Comparison of ENCODE assay signal across 1 cellular context in the genomic region with DNA sequence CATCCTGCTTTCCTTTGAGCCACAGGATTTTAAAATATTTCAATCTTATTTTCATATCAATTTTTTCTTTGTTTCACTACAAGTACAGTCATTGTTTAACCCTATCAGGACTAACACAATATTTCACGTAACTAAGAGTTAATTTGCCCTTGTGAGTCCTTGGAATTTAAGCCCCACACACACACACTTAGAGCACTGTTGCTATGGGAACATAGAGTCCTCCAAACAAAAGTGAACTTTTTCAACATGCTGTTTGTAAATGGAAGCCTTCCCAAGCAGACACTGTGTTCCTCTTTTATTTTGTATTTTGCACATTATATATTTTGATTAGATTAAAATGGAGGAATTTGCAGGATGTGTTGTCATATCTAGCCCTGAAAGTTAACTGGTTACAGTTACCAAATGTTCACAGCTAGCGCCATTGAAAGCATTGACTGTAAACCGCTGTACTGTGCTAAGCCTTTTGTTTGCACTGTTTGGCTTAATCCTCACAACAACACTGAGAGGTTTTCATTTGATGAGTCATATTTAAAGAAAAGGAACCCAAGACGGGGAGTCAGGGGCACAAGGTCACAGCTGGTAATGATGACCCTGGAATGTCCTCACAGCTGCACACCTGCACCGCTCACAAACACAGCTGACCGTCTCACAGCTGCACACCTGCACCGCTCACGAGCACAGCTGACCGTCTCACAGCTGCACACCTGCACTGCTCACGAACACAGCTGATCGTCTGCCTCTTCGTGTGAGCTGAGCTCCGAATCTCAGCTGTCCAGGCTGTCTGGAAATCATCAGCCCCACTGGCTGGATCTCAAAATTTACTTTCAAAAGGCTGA.
TF ChIP-seq lines count a peak whose summit lies in the region.

No MANE protein-coding gene starts in this region.

TF ChIP-seq in K562, 482 proteins besides CTCF, POLR2A, EP300 and RAD21 (continued from another document):
- TF ChIP-seq CBX2 (IDR thresholded peaks at IDR 0.05; ENCODE audit: insufficient read depth, low read length, poor library complexity, severe bottlenecking) (no peak), SAFB2 (IDR thresholded peaks at IDR 0.05; ENCODE audit: borderline replicate concordance, low read depth, low read length, severe bottlenecking) (no peak)
TF ChIP-seq in K562: peak in this region for 12.
